ENCODE assay signal across 1 cellular context in the genomic region with DNA sequence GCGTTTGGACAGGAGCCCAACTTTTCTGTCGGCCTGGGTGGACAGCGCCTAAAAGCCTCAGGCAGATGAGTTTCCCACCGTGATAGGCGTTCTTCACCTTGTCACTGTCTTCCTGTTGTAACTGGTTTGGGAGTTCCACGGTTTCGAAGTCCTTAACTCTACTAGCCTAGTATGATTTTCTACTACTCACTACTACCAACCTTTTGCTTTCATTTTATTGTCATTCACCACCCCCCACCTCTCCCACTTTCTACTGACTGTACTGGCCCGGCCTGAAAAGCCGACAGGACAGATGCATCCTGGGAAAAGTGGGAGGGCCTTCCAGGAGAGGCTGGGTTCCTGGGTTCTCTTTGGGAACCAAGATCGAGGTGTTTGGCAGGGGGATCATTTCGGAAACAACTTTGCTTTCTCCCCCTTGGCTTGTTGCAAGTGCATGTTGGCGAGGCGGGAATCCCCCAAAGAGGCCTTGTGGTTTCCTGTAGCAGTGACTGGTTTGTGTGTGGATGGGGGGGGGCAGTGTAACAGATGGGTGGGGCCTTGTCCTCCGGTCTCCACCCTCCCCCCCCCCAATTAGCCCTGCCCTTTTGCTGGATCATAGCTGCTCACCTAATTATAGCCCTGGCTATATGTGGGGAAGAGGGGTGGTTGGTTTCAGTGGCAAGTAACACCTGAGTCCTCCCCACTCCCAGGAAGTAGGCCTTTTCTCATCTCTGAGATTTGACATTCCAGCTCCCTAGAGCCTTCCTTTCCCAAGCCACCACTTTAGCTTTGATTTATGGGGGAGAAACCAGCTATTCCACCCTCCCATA.
TF ChIP-seq lines count a peak whose summit lies in the region.

No MANE protein-coding gene starts in this region.

TF ChIP-seq in GM12878, 131 proteins besides CTCF, POLR2A, EP300 and RAD21 (continued from another document):
- TF ChIP-seq POU2F2 (IDR thresholded peaks at IDR 0.05; ENCODE audit: borderline replicate concordance, low read depth, low read length) (no peak), DPF2 (IDR thresholded peaks at IDR 0.05) (no peak), HDAC2 (IDR thresholded peaks at IDR 0.05) (no peak), YY1 (IDR thresholded peaks at IDR 0.05; ENCODE audit: low read depth, low read length) (peak; percentile 49; the same call in 1 of the 2 replicates), TAF1 (IDR thresholded peaks at IDR 0.05; ENCODE audit: borderline replicate concordance, low read depth, low read length) (peak; percentile 64), POLR2AphosphoS5 (IDR thresholded peaks at IDR 0.05; ENCODE audit: low read length) (peak; percentile 92), NRF1 (conservative IDR thresholded peaks at IDR 0.05; ENCODE audit: low read depth, low read length) (no peak), RUNX3 (IDR thresholded peaks at IDR 0.05; ENCODE audit: low read length) (peak; percentile 96), MYB (IDR thresholded peaks at IDR 0.05; ENCODE audit: borderline replicate concordance, low read depth, low read length) (no peak), SIN3A (IDR thresholded peaks at IDR 0.05; ENCODE audit: low read depth, low read length) (peak; percentile 61), CHD4 (IDR thresholded peaks at IDR 0.05) (no peak), ZBED1 (IDR thresholded peaks at IDR 0.05; ENCODE audit: borderline replicate concordance) (peak; percentile 59; the same call in 1 of the 2 replicates), RBBP5 (conservative IDR thresholded peaks at IDR 0.05) (0 out of 2 replicates have a peak, but pooled peaks have one; percentile 30), HDGF (IDR thresholded peaks at IDR 0.05) (peak; percentile 30; the same call in 1 of the 2 replicates), CREB1 (IDR thresholded peaks at IDR 0.05; ENCODE audit: low read depth) (peak; percentile 75; the same call in 1 of the 2 replicates), CBX5 (IDR thresholded peaks at IDR 0.05; ENCODE audit: low read depth) (no peak)
- TF ChIP-seq, protein P1, sequence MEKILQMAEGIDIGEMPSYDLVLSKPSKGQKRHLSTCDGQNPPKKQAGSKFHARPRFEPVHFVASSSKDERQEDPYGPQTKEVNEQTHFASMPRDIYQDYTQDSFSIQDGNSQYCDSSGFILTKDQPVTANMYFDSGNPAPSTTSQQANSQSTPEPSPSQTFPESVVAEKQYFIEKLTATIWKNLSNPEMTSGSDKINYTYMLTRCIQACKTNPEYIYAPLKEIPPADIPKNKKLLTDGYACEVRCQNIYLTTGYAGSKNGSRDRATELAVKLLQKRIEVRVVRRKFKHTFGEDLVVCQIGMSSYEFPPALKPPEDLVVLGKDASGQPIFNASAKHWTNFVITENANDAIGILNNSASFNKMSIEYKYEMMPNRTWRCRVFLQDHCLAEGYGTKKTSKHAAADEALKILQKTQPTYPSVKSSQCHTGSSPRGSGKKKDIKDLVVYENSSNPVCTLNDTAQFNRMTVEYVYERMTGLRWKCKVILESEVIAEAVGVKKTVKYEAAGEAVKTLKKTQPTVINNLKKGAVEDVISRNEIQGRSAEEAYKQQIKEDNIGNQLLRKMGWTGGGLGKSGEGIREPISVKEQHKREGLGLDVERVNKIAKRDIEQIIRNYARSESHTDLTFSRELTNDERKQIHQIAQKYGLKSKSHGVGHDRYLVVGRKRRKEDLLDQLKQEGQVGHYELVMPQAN (conservative IDR thresholded peaks at IDR 0.05) = peak; percentile 58
- TF ChIP-seq, protein P2, sequence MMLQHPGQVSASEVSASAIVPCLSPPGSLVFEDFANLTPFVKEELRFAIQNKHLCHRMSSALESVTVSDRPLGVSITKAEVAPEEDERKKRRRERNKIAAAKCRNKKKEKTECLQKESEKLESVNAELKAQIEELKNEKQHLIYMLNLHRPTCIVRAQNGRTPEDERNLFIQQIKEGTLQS (IDR thresholded peaks at IDR 0.05; ENCODE audit: borderline replicate concordance, extremely low read depth, low read depth, low read length) = no peak
- TF ChIP-seq, protein P3, sequence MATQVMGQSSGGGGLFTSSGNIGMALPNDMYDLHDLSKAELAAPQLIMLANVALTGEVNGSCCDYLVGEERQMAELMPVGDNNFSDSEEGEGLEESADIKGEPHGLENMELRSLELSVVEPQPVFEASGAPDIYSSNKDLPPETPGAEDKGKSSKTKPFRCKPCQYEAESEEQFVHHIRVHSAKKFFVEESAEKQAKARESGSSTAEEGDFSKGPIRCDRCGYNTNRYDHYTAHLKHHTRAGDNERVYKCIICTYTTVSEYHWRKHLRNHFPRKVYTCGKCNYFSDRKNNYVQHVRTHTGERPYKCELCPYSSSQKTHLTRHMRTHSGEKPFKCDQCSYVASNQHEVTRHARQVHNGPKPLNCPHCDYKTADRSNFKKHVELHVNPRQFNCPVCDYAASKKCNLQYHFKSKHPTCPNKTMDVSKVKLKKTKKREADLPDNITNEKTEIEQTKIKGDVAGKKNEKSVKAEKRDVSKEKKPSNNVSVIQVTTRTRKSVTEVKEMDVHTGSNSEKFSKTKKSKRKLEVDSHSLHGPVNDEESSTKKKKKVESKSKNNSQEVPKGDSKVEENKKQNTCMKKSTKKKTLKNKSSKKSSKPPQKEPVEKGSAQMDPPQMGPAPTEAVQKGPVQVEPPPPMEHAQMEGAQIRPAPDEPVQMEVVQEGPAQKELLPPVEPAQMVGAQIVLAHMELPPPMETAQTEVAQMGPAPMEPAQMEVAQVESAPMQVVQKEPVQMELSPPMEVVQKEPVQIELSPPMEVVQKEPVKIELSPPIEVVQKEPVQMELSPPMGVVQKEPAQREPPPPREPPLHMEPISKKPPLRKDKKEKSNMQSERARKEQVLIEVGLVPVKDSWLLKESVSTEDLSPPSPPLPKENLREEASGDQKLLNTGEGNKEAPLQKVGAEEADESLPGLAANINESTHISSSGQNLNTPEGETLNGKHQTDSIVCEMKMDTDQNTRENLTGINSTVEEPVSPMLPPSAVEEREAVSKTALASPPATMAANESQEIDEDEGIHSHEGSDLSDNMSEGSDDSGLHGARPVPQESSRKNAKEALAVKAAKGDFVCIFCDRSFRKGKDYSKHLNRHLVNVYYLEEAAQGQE (IDR thresholded peaks at IDR 0.05; ENCODE audit: low read depth, low read length) = no peak
- TF ChIP-seq, protein P4, sequence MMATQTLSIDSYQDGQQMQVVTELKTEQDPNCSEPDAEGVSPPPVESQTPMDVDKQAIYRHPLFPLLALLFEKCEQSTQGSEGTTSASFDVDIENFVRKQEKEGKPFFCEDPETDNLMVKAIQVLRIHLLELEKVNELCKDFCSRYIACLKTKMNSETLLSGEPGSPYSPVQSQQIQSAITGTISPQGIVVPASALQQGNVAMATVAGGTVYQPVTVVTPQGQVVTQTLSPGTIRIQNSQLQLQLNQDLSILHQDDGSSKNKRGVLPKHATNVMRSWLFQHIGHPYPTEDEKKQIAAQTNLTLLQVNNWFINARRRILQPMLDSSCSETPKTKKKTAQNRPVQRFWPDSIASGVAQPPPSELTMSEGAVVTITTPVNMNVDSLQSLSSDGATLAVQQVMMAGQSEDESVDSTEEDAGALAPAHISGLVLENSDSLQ (IDR thresholded peaks at IDR 0.05) = peak; percentile 50; the same call in 1 of the 2 replicates
- TF ChIP-seq, protein P5, sequence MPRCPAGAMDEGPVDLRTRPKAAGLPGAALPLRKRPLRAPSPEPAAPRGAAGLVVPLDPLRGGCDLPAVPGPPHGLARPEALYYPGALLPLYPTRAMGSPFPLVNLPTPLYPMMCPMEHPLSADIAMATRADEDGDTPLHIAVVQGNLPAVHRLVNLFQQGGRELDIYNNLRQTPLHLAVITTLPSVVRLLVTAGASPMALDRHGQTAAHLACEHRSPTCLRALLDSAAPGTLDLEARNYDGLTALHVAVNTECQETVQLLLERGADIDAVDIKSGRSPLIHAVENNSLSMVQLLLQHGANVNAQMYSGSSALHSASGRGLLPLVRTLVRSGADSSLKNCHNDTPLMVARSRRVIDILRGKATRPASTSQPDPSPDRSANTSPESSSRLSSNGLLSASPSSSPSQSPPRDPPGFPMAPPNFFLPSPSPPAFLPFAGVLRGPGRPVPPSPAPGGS (IDR thresholded peaks at IDR 0.05; ENCODE audit: borderline replicate concordance, insufficient read depth, low read depth, low read length, poor library complexity, severe bottlenecking) = peak; percentile 73
- TF ChIP-seq, protein P6, sequence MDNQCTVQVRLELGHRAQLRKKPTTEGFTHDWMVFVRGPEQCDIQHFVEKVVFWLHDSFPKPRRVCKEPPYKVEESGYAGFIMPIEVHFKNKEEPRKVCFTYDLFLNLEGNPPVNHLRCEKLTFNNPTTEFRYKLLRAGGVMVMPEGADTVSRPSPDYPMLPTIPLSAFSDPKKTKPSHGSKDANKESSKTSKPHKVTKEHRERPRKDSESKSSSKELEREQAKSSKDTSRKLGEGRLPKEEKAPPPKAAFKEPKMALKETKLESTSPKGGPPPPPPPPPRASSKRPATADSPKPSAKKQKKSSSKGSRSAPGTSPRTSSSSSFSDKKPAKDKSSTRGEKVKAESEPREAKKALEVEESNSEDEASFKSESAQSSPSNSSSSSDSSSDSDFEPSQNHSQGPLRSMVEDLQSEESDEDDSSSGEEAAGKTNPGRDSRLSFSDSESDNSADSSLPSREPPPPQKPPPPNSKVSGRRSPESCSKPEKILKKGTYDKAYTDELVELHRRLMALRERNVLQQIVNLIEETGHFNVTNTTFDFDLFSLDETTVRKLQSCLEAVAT (IDR thresholded peaks at IDR 0.05) = peak; percentile 86
- TF ChIP-seq, protein P7, sequence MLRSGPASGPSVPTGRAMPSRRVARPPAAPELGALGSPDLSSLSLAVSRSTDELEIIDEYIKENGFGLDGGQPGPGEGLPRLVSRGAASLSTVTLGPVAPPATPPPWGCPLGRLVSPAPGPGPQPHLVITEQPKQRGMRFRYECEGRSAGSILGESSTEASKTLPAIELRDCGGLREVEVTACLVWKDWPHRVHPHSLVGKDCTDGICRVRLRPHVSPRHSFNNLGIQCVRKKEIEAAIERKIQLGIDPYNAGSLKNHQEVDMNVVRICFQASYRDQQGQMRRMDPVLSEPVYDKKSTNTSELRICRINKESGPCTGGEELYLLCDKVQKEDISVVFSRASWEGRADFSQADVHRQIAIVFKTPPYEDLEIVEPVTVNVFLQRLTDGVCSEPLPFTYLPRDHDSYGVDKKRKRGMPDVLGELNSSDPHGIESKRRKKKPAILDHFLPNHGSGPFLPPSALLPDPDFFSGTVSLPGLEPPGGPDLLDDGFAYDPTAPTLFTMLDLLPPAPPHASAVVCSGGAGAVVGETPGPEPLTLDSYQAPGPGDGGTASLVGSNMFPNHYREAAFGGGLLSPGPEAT (IDR thresholded peaks at IDR 0.05; ENCODE audit: low read depth) = peak; percentile 76; the same call in 1 of the 2 replicates
- TF ChIP-seq, protein P8, sequence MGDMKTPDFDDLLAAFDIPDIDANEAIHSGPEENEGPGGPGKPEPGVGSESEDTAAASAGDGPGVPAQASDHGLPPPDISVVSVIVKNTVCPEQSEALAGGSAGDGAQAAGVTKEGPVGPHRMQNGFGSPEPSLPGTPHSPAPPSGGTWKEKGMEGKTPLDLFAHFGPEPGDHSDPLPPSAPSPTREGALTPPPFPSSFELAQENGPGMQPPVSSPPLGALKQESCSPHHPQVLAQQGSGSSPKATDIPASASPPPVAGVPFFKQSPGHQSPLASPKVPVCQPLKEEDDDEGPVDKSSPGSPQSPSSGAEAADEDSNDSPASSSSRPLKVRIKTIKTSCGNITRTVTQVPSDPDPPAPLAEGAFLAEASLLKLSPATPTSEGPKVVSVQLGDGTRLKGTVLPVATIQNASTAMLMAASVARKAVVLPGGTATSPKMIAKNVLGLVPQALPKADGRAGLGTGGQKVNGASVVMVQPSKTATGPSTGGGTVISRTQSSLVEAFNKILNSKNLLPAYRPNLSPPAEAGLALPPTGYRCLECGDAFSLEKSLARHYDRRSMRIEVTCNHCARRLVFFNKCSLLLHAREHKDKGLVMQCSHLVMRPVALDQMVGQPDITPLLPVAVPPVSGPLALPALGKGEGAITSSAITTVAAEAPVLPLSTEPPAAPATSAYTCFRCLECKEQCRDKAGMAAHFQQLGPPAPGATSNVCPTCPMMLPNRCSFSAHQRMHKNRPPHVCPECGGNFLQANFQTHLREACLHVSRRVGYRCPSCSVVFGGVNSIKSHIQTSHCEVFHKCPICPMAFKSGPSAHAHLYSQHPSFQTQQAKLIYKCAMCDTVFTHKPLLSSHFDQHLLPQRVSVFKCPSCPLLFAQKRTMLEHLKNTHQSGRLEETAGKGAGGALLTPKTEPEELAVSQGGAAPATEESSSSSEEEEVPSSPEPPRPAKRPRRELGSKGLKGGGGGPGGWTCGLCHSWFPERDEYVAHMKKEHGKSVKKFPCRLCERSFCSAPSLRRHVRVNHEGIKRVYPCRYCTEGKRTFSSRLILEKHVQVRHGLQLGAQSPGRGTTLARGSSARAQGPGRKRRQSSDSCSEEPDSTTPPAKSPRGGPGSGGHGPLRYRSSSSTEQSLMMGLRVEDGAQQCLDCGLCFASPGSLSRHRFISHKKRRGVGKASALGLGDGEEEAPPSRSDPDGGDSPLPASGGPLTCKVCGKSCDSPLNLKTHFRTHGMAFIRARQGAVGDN (IDR thresholded peaks at IDR 0.05) = no peak
